In genomic region chr2:101788565-101788964, GRCh38 we compare ENCODE assay signal across 18 cellular contexts.
A peak's percentile ranks its signal among the peaks of the same experiment; 100 is the strongest.
DNase-seq lines count a peak whose midpoint lies in the region; ATAC-seq, FAIRE-seq and TF ChIP-seq lines count a peak whose summit lies in the region.
"Had no signal": no experiment of that assay in that cellular context is flagged by ENCODE, and none has a peak within 500 bp of the region (broad histone marks: within the 10 kb centered on the region; RNA-seq: fewer than 3 reads in every experiment).

No MANE protein-coding gene starts in this region.

- H3K79me2 ChIP-seq in ACC112 (ENCODE audit: control insufficient read depth, insufficient read depth, low read length, unreplicated experiment): peaks cover 95% of the 10 kb centered on the region
- H3K79me2 ChIP-seq in GM23248 (ENCODE audit: insufficient read depth): peaks cover 100% of the 10 kb centered on the region
- no peaks in the 10 kb centered on the region for H3K79me2 ChIP-seq in GM12878 (ENCODE audit: control insufficient read depth, insufficient read depth, low read length)

- H3K27me3 Mint-ChIP-seq in nephron (ENCODE audit: low read depth) (no peaks in the 10 kb centered on the region), endothelial cell (ENCODE audit: unreplicated experiment) (peaks cover 2% of the 10 kb centered on the region)
- H3K27me3 Mint-ChIP-seq: effector memory CD8-positive, alpha-beta T cell had no signal

- no peak for DNase-seq in GM23248
- DNase-seq in GM12878 (ENCODE audit: low read depth, low spot score): no peak
- DNase-seq in left lobe of liver (ENCODE audit: low spot score): no peak
- DNase-seq in endothelial cell (ENCODE audit: low spot score): no peak
- DNase-seq: activated CD4-positive, alpha-beta T cell treated with anti-CD3 and anti-CD28 coated beads, Interleukin-2, amount 50 U/mL, for 1 hour; amniotic stem cell; effector memory CD8-positive, alpha-beta T cell; left colon; NCI-H1048; NCI-H2029 treated with DMSO at 0.1 percent for 48 hours; NCI-H446 treated with DMSO at 0.1 percent for 48 hours; RPMI8226; spleen had no signal

- CTCF ChIA-PET in GM12878 (lab: Yijun Ruan, JAX): no interaction called here

- H3K36me3 Mint-ChIP-seq in nephron (ENCODE audit: low read depth) (peaks cover 23% of the 10 kb centered on the region), endothelial cell (ENCODE audit: low read depth, unreplicated experiment) (peaks cover 18% of the 10 kb centered on the region)

- peaks cover 10% of the 10 kb centered on the region for H3K36me3 ChIP-seq in ACC112 (ENCODE audit: insufficient read depth, low read length)
- peaks cover 10% of the 10 kb centered on the region for H3K36me3 ChIP-seq in GM23248 (ENCODE audit: low read depth)
- no peaks in the 10 kb centered on the region for H3K36me3 ChIP-seq in GM12878 (ENCODE audit: control insufficient read depth in 2 of 2, insufficient read depth in 2 of 2, low read length in 1 of 2)

- no peak for TF ChIP-seq EP300 in GM12878 (IDR thresholded peaks at IDR 0.05; ENCODE audit: borderline replicate concordance in 1 of 2, control insufficient read depth in 1 of 2, low read depth in 2 of 2, low read length in 2 of 2)

- BruUV-seq in GM12878 (replicated peaks; lab: Mats Ljungman, UMichigan): no TSS peak

- peaks cover 59% of the 10 kb centered on the region for H3F3A ChIP-seq in GM23248 (ENCODE audit: insufficient read depth)

- WGBS in GM23248 (ENCODE audit: low coverage in 1 of 2, low lambda C conversion rate in 2 of 2, missing lambda C conversion rate in 2 of 2), 2 experiments: 91 to 93% methylated on average over 1 of the region's 1 CpG
- WGBS in GM12878 (ENCODE audit: insufficient coverage, insufficient replicate concordance, low lambda C conversion rate, missing lambda C conversion rate): 50% methylated on average over 1 of the region's 1 CpG

- no peak for TF ChIP-seq POLR2A in GM12878 (IDR thresholded peaks at IDR 0.05; ENCODE audit: low read depth, low read length)

- no peak overlapping the region for H3K9ac ChIP-seq in GM23248
- no peak overlapping the region for H3K9ac ChIP-seq in GM12878 (ENCODE audit: control insufficient read depth, insufficient read depth, low read length)

- H3K4me3 Mint-ChIP-seq in nephron (no peak overlapping the region), endothelial cell (ENCODE audit: unreplicated experiment) (no peak overlapping the region)
- H3K4me3 Mint-ChIP-seq: effector memory CD8-positive, alpha-beta T cell had no signal

- intact Hi-C loops in GM12878 (cut with micrococcal nuclease; ENCODE audit: unreplicated experiment): no loop called here

- TF ChIP-seq RAD21 in GM12878 (IDR thresholded peaks at IDR 0.05; ENCODE audit: insufficient read depth, low read depth, low read length): no peak

- H3K27me3 ChIP-seq in ACC112 (ENCODE audit: insufficient read depth, low read length): no peaks in the 10 kb centered on the region
- H3K27me3 ChIP-seq in GM23248 (replicated peaks; ENCODE audit: insufficient read depth): no peaks in the 10 kb centered on the region
- no peaks in the 10 kb centered on the region for H3K27me3 ChIP-seq in GM12878 (replicated peaks in 1 of 2; ENCODE audit: control insufficient read depth in 2 of 2, insufficient read depth in 2 of 2, low read length in 1 of 2)
- H3K27me3 ChIP-seq: spleen had no signal

- RAD21 ChIA-PET in GM12878 (lab: Charles Lee; ENCODE audit: unreplicated experiment): interaction anchor here (1.2 kb wide), 1 partner anchor 9 kb away, joined by 3 read pairs; no protein-coding TSS in a partner anchor

- H3K9me3 ChIP-seq in GM23248 (ENCODE audit: low read depth) (no peaks in the 10 kb centered on the region), GM12878 (replicated peaks; ENCODE audit: control insufficient read depth, insufficient read depth, low read length) (no peaks in the 10 kb centered on the region)
- H3K9me3 ChIP-seq: spleen had no signal

- TF ChIP-seq CTCF in GM12878 (IDR thresholded peaks at IDR 0.05 in 2 of 3, conservative IDR thresholded peaks at IDR 0.05 in 1 of 3; ENCODE audit: control insufficient read depth in 2 of 3, extremely low read depth in 1 of 3, insufficient read depth in 1 of 3, low read depth in 3 of 3, low read length in 3 of 3): no peak
- no peak for TF ChIP-seq CTCF in nephron (IDR thresholded peaks at IDR 0.05; ENCODE audit: unreplicated experiment in 3 of 3)
- TF ChIP-seq CTCF in endothelial cell (IDR thresholded peaks at IDR 0.05; ENCODE audit: unreplicated experiment): no peak

- H3K27ac Mint-ChIP-seq in nephron: peak overlapping the region; percentile 18 to 68 (median 68)
- H3K27ac Mint-ChIP-seq in endothelial cell (ENCODE audit: unreplicated experiment): no peak overlapping the region

- H3K27ac ChIP-seq in ACC112 (ENCODE audit: low read depth, low read length) (peak overlapping the region; percentile 35), GM23248 (0 out of 2 replicates have a peak overlapping the region, but pooled peaks have one; percentile 6), GM12878 (ENCODE audit: control insufficient read depth, insufficient read depth) (no peak overlapping the region)
- H3K27ac ChIP-seq: spleen had no signal

- ATAC-seq in GM12878 (peak; percentile 33), left lobe of liver (no peak), HG03378 (IDR thresholded peaks at IDR 0.05; ENCODE audit: unreplicated experiment) (no peak), GM21515 (IDR thresholded peaks at IDR 0.05; ENCODE audit: unreplicated experiment) (no peak)
- ATAC-seq: effector memory CD8-positive, alpha-beta T cell had no signal

- SMC1A ChIA-PET in GM12878 (lab: Charles Lee; ENCODE audit: uncharacterized antibody, unreplicated experiment): interaction anchor here (0.7 kb wide), 1 partner anchor 9 kb away, joined by 3 read pairs; no protein-coding TSS in a partner anchor

- H3K4me2 ChIP-seq in GM23248 (ENCODE audit: unreplicated experiment) (no peak overlapping the region), GM12878 (ENCODE audit: control insufficient read depth, insufficient read depth) (no peak overlapping the region)

- in situ Hi-C loops in GM23248 (cut with MboI) (no loop called here), GM12878 (cut with MboI) (no loop called here)

- H4K20me1 ChIP-seq in GM23248 (ENCODE audit: insufficient read depth): peaks cover 49% of the 10 kb centered on the region
- H4K20me1 ChIP-seq in GM12878 (ENCODE audit: control insufficient read depth, insufficient read depth): no peaks in the 10 kb centered on the region

- no peaks in the 10 kb centered on the region for H3K9me2 ChIP-seq in GM23248 (ENCODE audit: insufficient read depth)

- POLR2A ChIA-PET in GM12878 (lab: Charles Lee): no interaction called here

- H3K9me3 Mint-ChIP-seq in nephron (no peaks in the 10 kb centered on the region), endothelial cell (ENCODE audit: unreplicated experiment) (no peaks in the 10 kb centered on the region)
- H3K9me3 Mint-ChIP-seq: effector memory CD8-positive, alpha-beta T cell had no signal

- H2AFZ ChIP-seq in ACC112 (ENCODE audit: low read length, unreplicated experiment): no peak overlapping the region
- H2AFZ ChIP-seq in GM23248: no peak overlapping the region
- no peak overlapping the region for H2AFZ ChIP-seq in GM12878 (ENCODE audit: control insufficient read depth, low read depth, low read length)

- no peak overlapping the region for H3K4me3 ChIP-seq in ACC112 (ENCODE audit: low read depth, low read length)
- H3K4me3 ChIP-seq in GM23248: no peak overlapping the region
- H3K4me3 ChIP-seq in GM12878: no peak overlapping the region
- H3K4me3 ChIP-seq: spleen had no signal

- FAIRE-seq in GM12878 (lab: Jason Lieb, UNC): no peak
- FAIRE-seq: TTC549 had no signal

- H3K4me1 ChIP-seq in ACC112 (ENCODE audit: control insufficient read depth, insufficient read depth, low read length, unreplicated experiment): peaks cover 57% of the 10 kb centered on the region
- H3K4me1 ChIP-seq in GM23248 (ENCODE audit: insufficient read depth): peaks cover 52% of the 10 kb centered on the region
- H3K4me1 ChIP-seq in GM12878 (ENCODE audit: control insufficient read depth, insufficient read depth, low read length): no peaks in the 10 kb centered on the region

- H3K4me1 Mint-ChIP-seq in nephron: peaks cover 74% of the 10 kb centered on the region
- peaks cover 28% of the 10 kb centered on the region for H3K4me1 Mint-ChIP-seq in endothelial cell (ENCODE audit: unreplicated experiment)

TF ChIP-seq in GM12878, 131 proteins besides CTCF, POLR2A, EP300 and RAD21:
- 0 out of 2 replicates have a peak, but pooled peaks have one; percentile 19 for TF ChIP-seq RAD51 (IDR thresholded peaks at IDR 0.05)
- TF ChIP-seq, protein P1, sequence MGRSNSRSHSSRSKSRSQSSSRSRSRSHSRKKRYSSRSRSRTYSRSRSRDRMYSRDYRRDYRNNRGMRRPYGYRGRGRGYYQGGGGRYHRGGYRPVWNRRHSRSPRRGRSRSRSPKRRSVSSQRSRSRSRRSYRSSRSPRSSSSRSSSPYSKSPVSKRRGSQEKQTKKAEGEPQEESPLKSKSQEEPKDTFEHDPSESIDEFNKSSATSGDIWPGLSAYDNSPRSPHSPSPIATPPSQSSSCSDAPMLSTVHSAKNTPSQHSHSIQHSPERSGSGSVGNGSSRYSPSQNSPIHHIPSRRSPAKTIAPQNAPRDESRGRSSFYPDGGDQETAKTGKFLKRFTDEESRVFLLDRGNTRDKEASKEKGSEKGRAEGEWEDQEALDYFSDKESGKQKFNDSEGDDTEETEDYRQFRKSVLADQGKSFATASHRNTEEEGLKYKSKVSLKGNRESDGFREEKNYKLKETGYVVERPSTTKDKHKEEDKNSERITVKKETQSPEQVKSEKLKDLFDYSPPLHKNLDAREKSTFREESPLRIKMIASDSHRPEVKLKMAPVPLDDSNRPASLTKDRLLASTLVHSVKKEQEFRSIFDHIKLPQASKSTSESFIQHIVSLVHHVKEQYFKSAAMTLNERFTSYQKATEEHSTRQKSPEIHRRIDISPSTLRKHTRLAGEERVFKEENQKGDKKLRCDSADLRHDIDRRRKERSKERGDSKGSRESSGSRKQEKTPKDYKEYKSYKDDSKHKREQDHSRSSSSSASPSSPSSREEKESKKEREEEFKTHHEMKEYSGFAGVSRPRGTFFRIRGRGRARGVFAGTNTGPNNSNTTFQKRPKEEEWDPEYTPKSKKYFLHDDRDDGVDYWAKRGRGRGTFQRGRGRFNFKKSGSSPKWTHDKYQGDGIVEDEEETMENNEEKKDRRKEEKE (IDR thresholded peaks at IDR 0.05): no peak
